8 cellular contexts compared by ENCODE assay signal in the genomic region with DNA sequence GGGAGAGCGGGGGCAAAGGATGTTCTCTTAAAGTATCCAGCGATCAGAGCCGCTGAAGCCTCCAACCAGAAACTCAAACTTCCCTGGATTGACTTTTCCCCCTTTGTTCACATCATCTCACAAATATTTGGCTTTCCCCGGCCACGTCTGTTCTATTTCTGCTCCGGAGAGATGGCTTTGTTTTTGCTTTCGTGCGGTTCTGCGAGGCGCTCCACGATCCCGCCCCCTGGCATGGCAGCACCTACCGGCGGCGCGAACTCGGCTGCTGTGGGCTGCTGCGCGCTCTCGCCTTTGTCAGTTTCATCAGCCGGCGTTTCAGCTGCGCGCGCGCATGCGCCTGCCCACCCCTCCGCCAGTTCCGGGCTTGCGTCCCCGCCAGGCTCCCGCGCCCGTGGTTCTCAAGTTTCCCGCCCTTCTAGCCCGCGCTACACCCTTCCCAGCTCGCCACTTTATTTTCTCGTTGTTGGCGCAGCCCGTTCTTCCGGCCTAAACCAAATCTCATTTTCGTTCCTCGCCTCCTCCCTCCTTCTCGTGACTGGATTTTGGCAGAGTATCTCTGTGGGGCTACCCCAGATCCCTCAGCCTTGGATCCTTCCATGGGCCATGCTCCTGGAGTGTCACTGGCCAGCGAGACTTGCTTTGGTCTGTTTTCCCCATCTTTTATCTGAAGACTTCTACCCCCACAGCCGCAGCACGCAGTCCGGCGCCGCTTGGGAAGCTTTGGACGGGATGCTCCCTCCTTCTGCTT.
DNase-seq lines count a peak whose midpoint lies in the region; ATAC-seq and TF ChIP-seq lines count a peak whose summit lies in the region.

No MANE protein-coding gene starts in this region.

- intact Hi-C loops in left colon (cut with DNase I, micrococcal nuclease): no loop called here

- peak; percentile 75 for ATAC-seq in GM18873 (IDR thresholded peaks at IDR 0.05; ENCODE audit: low FRiP score, unreplicated experiment)
- ATAC-seq in HG03135 (IDR thresholded peaks at IDR 0.05; ENCODE audit: unreplicated experiment): peak; percentile 77
- ATAC-seq in left colon: peak; percentile 86

- peak; percentile 22 for TF ChIP-seq CTCF in AG09309 (IDR thresholded peaks at IDR 0.05; ENCODE audit: control insufficient read depth, insufficient read depth, low read depth, low read length, missing control alignments)
- peak; percentile 32 for TF ChIP-seq CTCF in choroid plexus epithelial cell (conservative IDR thresholded peaks at IDR 0.05; ENCODE audit: low read depth, low read length)

- DNase-seq in AG09309 (ENCODE audit: low read depth): peak; percentile 60
- DNase-seq in NCI-H2227 treated with DMSO at 0.1 percent for 48 hours (lab: John Stamatoyannopoulos, UW): peak; percentile 88
- DNase-seq in activated CD4-positive, alpha-beta T cell treated with anti-CD3 and anti-CD28 coated beads for 1 hour: peak; percentile 78
- peak; percentile 90 for DNase-seq in choroid plexus epithelial cell (ENCODE audit: low read depth)
- DNase-seq in left colon: peak; percentile 81 to 85
- peak; percentile 80 to 82 for DNase-seq in stimulated activated CD4-positive, alpha-beta T cell treated with anti-CD3 and anti-CD28 coated beads, Interleukin-1b, Interleukin-23, amount 100 ng/mL, for 4 hours (ENCODE audit: low read depth in 2 of 2)

- peak overlapping the region; percentile 50 for H3K4me3 ChIP-seq in AG09309 (ENCODE audit: control insufficient read depth, low read depth, low read length)
- H3K4me3 ChIP-seq in choroid plexus epithelial cell (ENCODE audit: low read depth, low read length): peak overlapping the region; percentile 67

Comparison
In these comparisons a context has a peak if more than half of its experiments do, and no peak if none do; other contexts are left out.
1. Peak in every context shown above with its lines: DNase-seq, ATAC-seq and H3K4me3 ChIP-seq.